ENCODE assay signal across 12 cellular contexts in genomic region chr7:47572939-47573757, GRCh38. TPM values are rescaled to one million over a fixed set of nuclear protein-coding genes. Genes with fewer than 3 reads are reported as not detected.
DNase-seq lines count a peak whose midpoint lies in the region; TF ChIP-seq lines count a peak whose summit lies in the region.
"Had no signal": no experiment of that assay in that cellular context is flagged by ENCODE, and none has a peak within 500 bp of the region (broad histone marks: within the 10 kb centered on the region; RNA-seq: fewer than 3 reads in every experiment).

No MANE protein-coding gene starts in this region.

- peaks cover 14% of the 10 kb centered on the region; the same call in 1 of the 2 replicates for H3K79me2 ChIP-seq in OCI-LY7 (ENCODE audit: insufficient read depth, low read depth, low read length)

- no peak for DNase-seq in OCI-LY7 (ENCODE audit: low spot score)
- no peak for DNase-seq in coronary artery (ENCODE audit: low spot score)
- DNase-seq in tibial artery, result no peak
- no peak for DNase-seq in kidney tubule cell (ENCODE audit: low spot score)
- DNase-seq in H4 (ENCODE audit: low spot score), result no peak
- no peak for DNase-seq in activated CD8-positive, alpha-beta memory T cell treated with anti-CD3 and anti-CD28 coated beads, Interleukin-2, amount 50 U/mL, for 48 hours
- DNase-seq in NCI-H2029 treated with DMSO at 0.1 percent for 48 hours (lab: John Stamatoyannopoulos, UW), result no peak
- DNase-seq: activated CD8-positive, alpha-beta memory T cell treated with anti-CD3 and anti-CD28 coated beads, Interleukin-2, amount 50 U/mL, for 4 hours; NCI-H524; stimulated activated CD4-positive, alpha-beta T cell treated with anti-CD3 and anti-CD28 coated beads, Interleukin-4, amount 100 ng/mL, for 4 hours had no signal

- H3K4me3 ChIP-seq in OCI-LY7 (ENCODE audit: low read depth, low read length, poor library complexity, severe bottlenecking) (no peak overlapping the region), coronary artery (no peak overlapping the region), mucosa of stomach (ENCODE audit: low read length) (no peak overlapping the region), tibial artery (no peak overlapping the region)
- H3K4me3 ChIP-seq: cardiac muscle cell had no signal

- CTCF ChIA-PET in OCI-LY7 (lab: Charles Lee; ENCODE audit: unreplicated experiment), result no interaction called here

- H3K36me3 ChIP-seq in OCI-LY7 (ENCODE audit: insufficient read depth, low read length) (peaks cover 6% of the 10 kb centered on the region; the same call in 1 of the 2 replicates), mucosa of stomach (ENCODE audit: control insufficient read depth, insufficient read depth, low read length) (no peaks in the 10 kb centered on the region), tibial artery (no peaks in the 10 kb centered on the region)
- H3K36me3 ChIP-seq: cardiac muscle cell had no signal

- H4K20me1 ChIP-seq in OCI-LY7 (ENCODE audit: insufficient read depth, low read length), result no peaks in the 10 kb centered on the region

- peak overlapping the region; percentile 36 for H3K9ac ChIP-seq in mucosa of stomach (ENCODE audit: low read length)

- intact Hi-C loops in OCI-LY7 (cut with micrococcal nuclease; ENCODE audit: unreplicated experiment) (no loop called here), tibial artery (cut with DNase I; ENCODE audit: low total_unique reads) (loop anchor here (10.0 kb wide), 1 partner anchor 118 kb away; no protein-coding TSS in a partner anchor)

- TF ChIP-seq CTCF in OCI-LY7 (conservative IDR thresholded peaks at IDR 0.05; ENCODE audit: low read length) (no peak), coronary artery (IDR thresholded peaks at IDR 0.05) (no peak), tibial artery (IDR thresholded peaks at IDR 0.05) (no peak)

- H3K27me3 ChIP-seq in mucosa of stomach (ENCODE audit: control insufficient read depth, insufficient read depth, low read length) (no peaks in the 10 kb centered on the region), tibial artery (no peaks in the 10 kb centered on the region)
- H3K27me3 ChIP-seq: cardiac muscle cell had no signal

- H3K4me1 ChIP-seq in OCI-LY7 (ENCODE audit: insufficient read depth, low read length, poor library complexity, severe bottlenecking), result peaks cover 65% of the 10 kb centered on the region
- H3K4me1 ChIP-seq in mucosa of stomach (ENCODE audit: control insufficient read depth, insufficient read depth, low read length), result peaks cover 78% of the 10 kb centered on the region
- H3K4me1 ChIP-seq in tibial artery, result peaks cover 0 to 99% (median 71%) of the 10 kb centered on the region in 4 donors

- BruUV-seq in OCI-LY7 (replicated peaks; lab: Mats Ljungman, UMichigan), result no TSS peak

- no peak overlapping the region for H2AFZ ChIP-seq in OCI-LY7 (ENCODE audit: low read length)

- POLR2A ChIA-PET in OCI-LY7 (lab: Charles Lee), result interaction anchor here (0.6 kb wide), 1 partner anchor 78 kb away, joined by 3 read pairs; no protein-coding TSS in a partner anchor

- H3K9me3 ChIP-seq in OCI-LY7 (ENCODE audit: low read length) (no peaks in the 10 kb centered on the region), mucosa of stomach (ENCODE audit: control insufficient read depth, low read length) (no peaks in the 10 kb centered on the region), tibial artery (no peaks in the 10 kb centered on the region)

- H3K27ac ChIP-seq in OCI-LY7 (ENCODE audit: low read depth, low read length, poor library complexity, severe bottlenecking), result no peak overlapping the region
- H3K27ac ChIP-seq in coronary artery, result peak overlapping the region; percentile 89 to 90
- H3K27ac ChIP-seq in tibial artery, result peak overlapping the region; percentile 80 to 82
- H3K27ac ChIP-seq: cardiac muscle cell had no signal

- peak overlapping the region; percentile 63 for H3K4me2 ChIP-seq in OCI-LY7 (ENCODE audit: low read length)

- H3K9me2 ChIP-seq in OCI-LY7 (ENCODE audit: insufficient read depth, low read length), result no peaks in the 10 kb centered on the region

RNA-seq across cellular contexts. Expression of gene TNS3, which starts 8.8 kb away (rescaled TPM):
- total RNA-seq in OCI-LY7 (2014; rRNA removed; shearing (Covaris generic)), result 8.3 and 9.5 TPM in 2 replicates
- total RNA-seq in OCI-LY7 (2022), result 36.5 and 42.1 TPM in 2 replicates
- 143 and 147 TPM in 2 replicates for total RNA-seq in H4 (2014; rRNA removed; shearing (Covaris generic))
